ENCODE assay signal across 16 cellular contexts in the genomic region with DNA sequence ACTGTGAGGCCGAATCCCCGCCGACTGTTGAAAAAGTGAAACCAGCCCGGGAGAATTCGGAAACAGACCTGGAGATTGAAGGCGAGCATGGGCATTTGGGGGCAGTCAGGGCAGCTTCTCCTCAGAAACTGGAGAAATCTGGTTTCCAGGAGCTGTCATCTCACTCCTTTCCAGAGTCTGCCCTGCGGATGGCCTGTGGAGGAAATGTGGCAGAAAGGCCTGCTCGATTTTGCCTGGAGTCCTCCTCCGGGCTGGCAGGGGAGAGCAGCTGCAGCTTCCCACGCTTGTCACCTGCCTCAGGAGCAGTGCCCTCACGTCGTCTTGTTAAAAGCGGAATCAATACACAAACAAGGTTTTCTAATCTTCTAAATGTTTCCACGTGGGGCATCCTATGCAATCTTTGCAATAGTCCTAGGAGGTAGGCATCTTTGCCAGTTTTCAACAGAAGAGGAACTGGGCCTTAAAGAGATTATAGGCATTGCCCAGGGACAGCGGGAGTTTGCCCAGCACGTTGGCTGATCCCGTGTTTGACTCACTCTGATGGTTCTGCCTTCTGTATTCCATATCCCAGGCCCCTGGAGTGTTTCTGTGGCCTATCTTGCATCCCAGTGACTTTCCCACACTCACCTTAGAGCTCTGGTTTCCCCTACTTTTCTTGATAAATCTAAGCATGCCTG. TPM values are rescaled to one million over a fixed set of nuclear protein-coding genes. Genes with fewer than 3 reads are reported as not detected.
DNase-seq lines count a peak whose midpoint lies in the region; ATAC-seq and TF ChIP-seq lines count a peak whose summit lies in the region.
"Had no signal": no experiment of that assay in that cellular context is flagged by ENCODE, and none has a peak within 500 bp of the region (broad histone marks: within the 10 kb centered on the region; RNA-seq: fewer than 3 reads in every experiment).

No MANE protein-coding gene starts in this region.

- H3K27ac ChIP-seq in heart left ventricle (peak overlapping the region; percentile 26 to 84 (median 77)), uterus (peak overlapping the region; percentile 28 to 57)

- H3K4me3 Mint-ChIP-seq in neural crest cell: peak overlapping the region; percentile 55
- H3K4me3 Mint-ChIP-seq: activated CD4-positive, alpha-beta T cell treated with anti-CD3 and anti-CD28 coated beads, Interleukin-2, amount 10 ng/mL, durations not matched to agents 24 days and 14 days had no signal

- CTCF ChIA-PET in GM10248 (lab: Yijun Ruan, JAX): no interaction called here

- 64 to 74% (median 73%) methylated on average over 16 to 17 of the region's 17 CpGs for WGBS in heart left ventricle, 4 donors

- no peak for ATAC-seq in heart left ventricle
- no peak for ATAC-seq in Right ventricle myocardium superior (ENCODE audit: poor library complexity)
- ATAC-seq in GM18907 (IDR thresholded peaks at IDR 0.05; ENCODE audit: unreplicated experiment): no peak
- ATAC-seq in GM21367 (IDR thresholded peaks at IDR 0.05; ENCODE audit: unreplicated experiment): no peak

- peak overlapping the region; percentile 53 for H3K27ac Mint-ChIP-seq in neural crest cell (ENCODE audit: unreplicated experiment)
- H3K27ac Mint-ChIP-seq: activated CD4-positive, alpha-beta T cell treated with anti-CD3 and anti-CD28 coated beads, Interleukin-2, amount 10 ng/mL, durations not matched to agents 24 days and 14 days had no signal

- H3K27me3 ChIP-seq in heart left ventricle (no peaks in the 10 kb centered on the region), uterus (no peaks in the 10 kb centered on the region)

- H3K4me3 ChIP-seq in heart left ventricle: peak overlapping the region in 10 of 12 donors; percentile 2 to 50 (median 40)
- H3K4me3 ChIP-seq in epithelial cell of proximal tubule (ENCODE audit: low read depth, low read length): peak overlapping the region; percentile 26
- peak overlapping the region; percentile 2 to 24 for H3K4me3 ChIP-seq in uterus

- H3K36me3 ChIP-seq in heart left ventricle (no peaks in the 10 kb centered on the region), uterus (no peaks in the 10 kb centered on the region)

- POLR2A ChIA-PET in GM10248 (lab: Yijun Ruan, JAX): no interaction called here

- peaks cover 0 to 48% (median 21%) of the 10 kb centered on the region in 12 donors for H3K4me1 ChIP-seq in heart left ventricle
- H3K4me1 ChIP-seq in uterus: no peaks in the 10 kb centered on the region

- no peaks in the 10 kb centered on the region for H3K36me3 Mint-ChIP-seq in neural crest cell (ENCODE audit: low read depth)

- no peak for TF ChIP-seq POLR2A in heart left ventricle (IDR thresholded peaks at IDR 0.05)
- TF ChIP-seq POLR2A in uterus (IDR thresholded peaks at IDR 0.05): no peak

- H3K27me3 Mint-ChIP-seq in neural crest cell (ENCODE audit: low read depth): no peaks in the 10 kb centered on the region

- no peaks in the 10 kb centered on the region for H3K9me3 Mint-ChIP-seq in neural crest cell
- H3K9me3 Mint-ChIP-seq: activated CD4-positive, alpha-beta T cell treated with anti-CD3 and anti-CD28 coated beads, Interleukin-2, amount 10 ng/mL, durations not matched to agents 24 days and 14 days had no signal

- no peak for TF ChIP-seq CTCF in heart left ventricle (IDR thresholded peaks at IDR 0.05)
- no peak for TF ChIP-seq CTCF in epithelial cell of proximal tubule (conservative IDR thresholded peaks at IDR 0.05; ENCODE audit: low read depth, low read length)
- TF ChIP-seq CTCF in neural crest cell (conservative IDR thresholded peaks at IDR 0.05): no peak
- TF ChIP-seq CTCF in uterus (IDR thresholded peaks at IDR 0.05): no peak
- no peak for TF ChIP-seq CTCF in GM10248 (IDR thresholded peaks at IDR 0.05; ENCODE audit: control extremely low read depth, extremely low read depth, low read depth, missing control alignments)

- DNase-seq in heart left ventricle (no peak), Right ventricle myocardium superior (no peak), epithelial cell of proximal tubule (ENCODE audit: low read depth) (no peak), neural crest cell (ENCODE audit: low read depth, low spot score) (no peak), uterus (no peak), GM10248 (ENCODE audit: extremely low spot score) (no peak)
- DNase-seq: activated CD4-positive, alpha-beta T cell treated with anti-CD3 and anti-CD28 coated beads, Interleukin-2, amount 10 ng/mL, durations not matched to agents 24 days and 14 days; activated effector memory CD4-positive, alpha-beta T cell treated with anti-CD3 and anti-CD28 coated beads, Interleukin-2, amount 50 U/mL, for 16 hours; DMS79 treated with DMSO at 0.1 percent for 48 hours; NCI-H1436 treated with DMSO at 0.1 percent for 48 hours; stimulated activated CD4-positive, alpha-beta T cell treated with anti-CD3 and anti-CD28 coated beads, Interleukin-15, amount 100 ng/mL, for 24 hours had no signal

- H3K4me1 Mint-ChIP-seq in neural crest cell: peaks cover 49% of the 10 kb centered on the region
- H3K4me1 Mint-ChIP-seq: activated CD4-positive, alpha-beta T cell treated with anti-CD3 and anti-CD28 coated beads, Interleukin-2, amount 10 ng/mL, durations not matched to agents 24 days and 14 days had no signal

- peaks cover 0 to 2% (median 0%) of the 10 kb centered on the region in 12 donors for H3K9me3 ChIP-seq in heart left ventricle
- H3K9me3 ChIP-seq in uterus: no peaks in the 10 kb centered on the region

- intact Hi-C loops in heart left ventricle (cut with DNase I): no loop called here
- intact Hi-C loops in Right ventricle myocardium superior (cut with DNase I): no loop called here
- intact Hi-C loops in uterus (cut with DNase I; ENCODE audit: low total_unique reads): no loop called here

RNA-seq across cellular contexts. Expression of gene LRRC74A, which starts 2.3 kb away (rescaled TPM):
- total RNA-seq in heart left ventricle (not detected), Right ventricle myocardium superior (not detected), epithelial cell of proximal tubule (not detected in 2 replicates), neural crest cell (not detected in 2 replicates), uterus (not detected)
- polyA plus RNA-seq in heart left ventricle: not detected
- total RNA-seq: A172; activated CD4-positive, alpha-beta T cell treated with anti-CD3 and anti-CD28 coated beads, Interleukin-2, amount 10 ng/mL, durations not matched to agents 24 days and 14 days; HT-29; mononuclear cell had no signal

RNA-seq across cellular contexts. Expression of gene ANGEL1, which starts 15.8 kb away (rescaled TPM):
- total RNA-seq in heart left ventricle: 10 to 100 TPM in 8 of 9 donors, 1 to 10 TPM in 1; 9.3 to 16.3 (median 13.8) TPM
- 10 to 100 TPM in 1 of 2 donors, 1 to 10 TPM in 1; 9.5 to 10.7 TPM for polyA plus RNA-seq in heart left ventricle
- 8.7 TPM for total RNA-seq in Right ventricle myocardium superior
- 7.8 and 10.1 TPM in 2 replicates for total RNA-seq in epithelial cell of proximal tubule
- total RNA-seq in neural crest cell: 37.2 and 38.8 TPM in 2 replicates
- total RNA-seq in uterus: 10 to 100 TPM in 2 of 4 donors, 1 to 10 TPM in 2; 4.1 to 24.4 (median 10.5) TPM
